Comparison of ENCODE assay signal across 8 cellular contexts in the genomic region with DNA sequence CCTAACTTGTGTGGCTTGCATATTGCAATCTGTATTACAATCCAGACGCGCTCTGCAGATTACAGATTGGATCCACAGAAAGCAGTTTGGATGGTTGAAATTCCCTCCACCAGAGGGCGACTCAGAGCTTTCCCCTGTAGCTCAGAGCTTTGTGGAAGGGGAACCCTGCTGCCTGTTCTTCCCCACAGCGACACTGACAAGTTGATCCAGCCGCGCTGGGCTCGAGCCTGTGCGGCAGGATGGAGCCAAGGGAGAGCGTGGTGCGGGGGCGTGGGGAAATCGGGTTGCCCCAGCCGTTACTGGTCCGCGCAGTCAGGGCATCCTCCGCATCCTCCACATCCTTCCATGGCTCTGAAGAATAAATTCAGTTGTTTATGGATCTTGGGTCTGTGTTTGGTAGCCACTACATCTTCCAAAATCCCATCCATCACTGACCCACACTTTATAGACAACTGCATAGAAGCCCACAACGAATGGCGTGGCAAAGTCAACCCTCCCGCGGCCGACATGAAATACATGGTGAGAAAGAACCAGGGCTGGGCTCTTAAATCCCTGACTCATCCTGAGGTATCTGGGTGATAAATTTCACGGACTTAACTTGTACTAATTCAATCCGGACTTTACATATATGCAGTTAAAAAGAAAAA. TPM values are rescaled to one million over a fixed set of nuclear protein-coding genes. Genes with fewer than 3 reads are reported as not detected.
DNase-seq lines count a peak whose midpoint lies in the region; ATAC-seq and TF ChIP-seq lines count a peak whose summit lies in the region.

A gene with protein sequence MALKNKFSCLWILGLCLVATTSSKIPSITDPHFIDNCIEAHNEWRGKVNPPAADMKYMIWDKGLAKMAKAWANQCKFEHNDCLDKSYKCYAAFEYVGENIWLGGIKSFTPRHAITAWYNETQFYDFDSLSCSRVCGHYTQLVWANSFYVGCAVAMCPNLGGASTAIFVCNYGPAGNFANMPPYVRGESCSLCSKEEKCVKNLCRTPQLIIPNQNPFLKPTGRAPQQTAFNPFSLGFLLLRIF (plus strand): TSS at position 287 of the 647 bp plus-strand sequence. CDS start 59 bp downstream, at position 346.

- DNase-seq in COLO829 (ENCODE audit: low spot score) (peak; percentile 2), OCI-M2 (lab: John Stamatoyannopoulos, UW; ENCODE audit: unreplicated experiment) (peak; percentile 82), fibroblast of pulmonary artery (ENCODE audit: low read depth) (peak; percentile 92)
- DNase-seq in activated T-helper 1 cell treated with anti-CD3 and anti-CD28 coated beads, Interleukin-12 subunit alpha, Interleukin-12 subunit beta, Interleukin-2, Interleukin-4 antibody, amounts not matched to agents 30 ng/mL and 10 ng/mL and 1 ng/mL, durations not matched to agents 14 hours and 24 hours and 36 hours (ENCODE audit: low spot score), result peak; percentile 67
- peak; percentile 72 for DNase-seq in stimulated activated naive CD4-positive, alpha-beta T cell treated with Interleukin-2 at 50 U/mL for 16 hours (lab: John Stamatoyannopoulos, UW)

- no peak within 1 kb of the TSS for H3K27ac Mint-ChIP-seq in activated T-helper 1 cell treated with anti-CD3 and anti-CD28 coated beads, Interleukin-12 subunit alpha, Interleukin-12 subunit beta, Interleukin-2, Interleukin-4 antibody, amounts not matched to agents 30 ng/mL and 10 ng/mL and 1 ng/mL, durations not matched to agents 14 hours and 24 hours and 36 hours
- H3K27ac Mint-ChIP-seq in nephron, result peak within 1 kb of the TSS; percentile 2 to 12 (median 6)

- H3K36me3 Mint-ChIP-seq in activated T-helper 1 cell treated with anti-CD3 and anti-CD28 coated beads, Interleukin-12 subunit alpha, Interleukin-12 subunit beta, Interleukin-2, Interleukin-4 antibody, amounts not matched to agents 30 ng/mL and 10 ng/mL and 1 ng/mL, durations not matched to agents 14 hours and 24 hours and 36 hours (ENCODE audit: low read depth), result no peaks in the 10 kb centered on the region
- no peaks in the 10 kb centered on the region for H3K36me3 Mint-ChIP-seq in nephron (ENCODE audit: low read depth)

- intact Hi-C loops in activated T-helper 1 cell treated with anti-CD3 and anti-CD28 coated beads, Interleukin-12 subunit alpha, Interleukin-12 subunit beta, Interleukin-2, Interleukin-4 antibody, amounts not matched to agents 30 ng/mL and 10 ng/mL and 1 ng/mL, durations not matched to agents 14 hours and 24 hours and 36 hours (cut with micrococcal nuclease), result loop anchor here (1.0 to 10.0 kb wide), 12 partner anchors 56 to 1220 kb away; a partner anchor contains a TSS

- peak within 1 kb of the TSS; percentile 70 for H3K4me3 Mint-ChIP-seq in activated T-helper 1 cell treated with anti-CD3 and anti-CD28 coated beads, Interleukin-12 subunit alpha, Interleukin-12 subunit beta, Interleukin-2, Interleukin-4 antibody, amounts not matched to agents 30 ng/mL and 10 ng/mL and 1 ng/mL, durations not matched to agents 14 hours and 24 hours and 36 hours
- peak within 1 kb of the TSS; percentile 79 to 87 (median 85) for H3K4me3 Mint-ChIP-seq in nephron

- peaks cover 36% of the 10 kb centered on the region for H3K4me1 Mint-ChIP-seq in activated T-helper 1 cell treated with anti-CD3 and anti-CD28 coated beads, Interleukin-12 subunit alpha, Interleukin-12 subunit beta, Interleukin-2, Interleukin-4 antibody, amounts not matched to agents 30 ng/mL and 10 ng/mL and 1 ng/mL, durations not matched to agents 14 hours and 24 hours and 36 hours (ENCODE audit: low read depth)
- H3K4me1 Mint-ChIP-seq in nephron, result peaks cover 7% of the 10 kb centered on the region

- no peaks in the 10 kb centered on the region for H3K9me3 Mint-ChIP-seq in activated T-helper 1 cell treated with anti-CD3 and anti-CD28 coated beads, Interleukin-12 subunit alpha, Interleukin-12 subunit beta, Interleukin-2, Interleukin-4 antibody, amounts not matched to agents 30 ng/mL and 10 ng/mL and 1 ng/mL, durations not matched to agents 14 hours and 24 hours and 36 hours
- no peaks in the 10 kb centered on the region for H3K9me3 Mint-ChIP-seq in nephron

- peaks cover 35% of the 10 kb centered on the region for H3K27me3 Mint-ChIP-seq in activated T-helper 1 cell treated with anti-CD3 and anti-CD28 coated beads, Interleukin-12 subunit alpha, Interleukin-12 subunit beta, Interleukin-2, Interleukin-4 antibody, amounts not matched to agents 30 ng/mL and 10 ng/mL and 1 ng/mL, durations not matched to agents 14 hours and 24 hours and 36 hours (ENCODE audit: insufficient read depth)
- H3K27me3 Mint-ChIP-seq in nephron (ENCODE audit: low read depth), result peaks cover 6% of the 10 kb centered on the region

- peak; percentile 45 for ATAC-seq in GM19372 (IDR thresholded peaks at IDR 0.05; ENCODE audit: low read depth, unreplicated experiment)
- peak; percentile 50 for ATAC-seq in HG03520 (IDR thresholded peaks at IDR 0.05; ENCODE audit: unreplicated experiment)

- peak; percentile 86 for TF ChIP-seq CTCF in fibroblast of pulmonary artery (IDR thresholded peaks at IDR 0.05; ENCODE audit: low read length, missing control alignments)
- TF ChIP-seq CTCF in nephron (IDR thresholded peaks at IDR 0.05; ENCODE audit: unreplicated experiment in 3 of 3), result peak; percentile 87 to 93 (median 89)

- peak within 1 kb of the TSS; percentile 56 for H3K4me3 ChIP-seq in fibroblast of pulmonary artery (replicated peaks; ENCODE audit: low read depth, low read length)

RNA-seq across cellular contexts. Expression of the gene that starts here (rescaled TPM):
- not detected in 2 replicates for total RNA-seq in activated T-helper 1 cell treated with anti-CD3 and anti-CD28 coated beads, Interleukin-12 subunit alpha, Interleukin-12 subunit beta, Interleukin-2, Interleukin-4 antibody, amounts not matched to agents 30 ng/mL and 10 ng/mL and 1 ng/mL, durations not matched to agents 14 hours and 24 hours and 36 hours

Comparison
In these comparisons a context has a peak if more than half of its experiments do, and no peak if none do; other contexts are left out.
1. Peak in every context shown above with its lines: DNase-seq, ATAC-seq and H3K4me3 ChIP-seq.
2. Peak in DNase-seq in activated T-helper 1 cell treated with anti-CD3 and anti-CD28 coated beads, Interleukin-12 subunit alpha, Interleukin-12 subunit beta, Interleukin-2, Interleukin-4 antibody, amounts not matched to agents 30 ng/mL and 10 ng/mL and 1 ng/mL, durations not matched to agents 14 hours and 24 hours and 36 hours; RNA of the gene not detected or under 1 TPM.
3. DNase-seq: peak in every context shown above with its lines; median percentile 92 in fibroblast of pulmonary artery; 82 in OCI-M2; 72 in stimulated activated naive CD4-positive, alpha-beta T cell treated with Interleukin-2 at 50 U/mL for 16 hours; 67 in activated T-helper 1 cell treated with anti-CD3 and anti-CD28 coated beads, Interleukin-12 subunit alpha, Interleukin-12 subunit beta, Interleukin-2, Interleukin-4 antibody, amounts not matched to agents 30 ng/mL and 10 ng/mL and 1 ng/mL, durations not matched to agents 14 hours and 24 hours and 36 hours; 2 in COLO829.